8 cellular contexts compared by ENCODE assay signal in the genomic region with DNA sequence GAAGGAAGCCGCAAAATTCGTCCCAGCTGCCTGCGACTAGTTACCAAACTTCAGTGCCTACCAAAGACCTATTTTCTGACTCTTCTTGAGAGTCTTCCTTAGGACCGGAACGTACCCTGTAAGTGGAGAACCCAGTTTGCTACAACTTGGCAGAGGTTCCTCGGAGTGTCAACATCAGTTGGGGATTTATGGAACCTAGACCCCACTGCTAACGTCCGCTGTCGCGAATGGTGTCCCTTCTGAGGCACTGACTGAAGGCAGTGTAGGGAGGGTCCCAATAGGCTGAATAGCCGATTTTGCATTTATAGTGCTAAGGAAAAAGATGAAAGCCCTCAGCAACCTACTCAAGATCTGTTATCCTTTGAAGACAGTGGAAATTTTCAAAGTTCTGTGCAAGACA. TPM values are rescaled to one million over a fixed set of nuclear protein-coding genes. Genes with fewer than 3 reads are reported as not detected.
A peak's percentile ranks its signal among the peaks of the same experiment; 100 is the strongest.
DNase-seq lines count a peak whose midpoint lies in the region; ATAC-seq and TF ChIP-seq lines count a peak whose summit lies in the region.

No MANE protein-coding gene starts in this region.

- DNase-seq in CD14-positive monocyte (ENCODE audit: low spot score), result no peak
- DNase-seq in NAMALWA (ENCODE audit: low spot score), result peak; percentile 71
- no peak for DNase-seq in dorsolateral prefrontal cortex
- DNase-seq in DMS79 treated with DMSO at 0.1 percent for 48 hours (lab: John Stamatoyannopoulos, UW), result no peak
- DNase-seq in NCI-H1930 (lab: John Stamatoyannopoulos, UW), result no peak
- DNase-seq in adrenal gland, result no peak

- H3K4me1 ChIP-seq in neutrophil (ENCODE audit: control insufficient read depth in 1 of 2, insufficient read depth in 1 of 2, low read depth in 1 of 2, low read length in 1 of 2) (peaks cover 28 to 38% of the 10 kb centered on the region in 2 experiments), adrenal gland (replicated peaks in 1 of 2) (peaks cover 17 to 26% of the 10 kb centered on the region in 2 donors)

- H3K27me3 ChIP-seq in dorsolateral prefrontal cortex (no peaks in the 10 kb centered on the region), neutrophil (no peaks in the 10 kb centered on the region), adrenal gland (no peaks in the 10 kb centered on the region)

- H3K4me1 Mint-ChIP-seq in CD14-positive monocyte, result peaks cover 27% of the 10 kb centered on the region

- intact Hi-C loops in CD14-positive monocyte (cut with micrococcal nuclease) (loop anchor here (2.0 to 5.0 kb wide), 5 partner anchors 35 to 95 kb away; no protein-coding TSS in a partner anchor), dorsolateral prefrontal cortex (cut with DNase I) (loop anchor here in 1 of 2 donors (10.0 kb wide), 1 partner anchor 97 kb away; no protein-coding TSS in a partner anchor), adrenal gland (cut with DNase I) (no loop called here)

- peak overlapping the region; percentile 42 to 92 (median 63) for H3K27ac Mint-ChIP-seq in CD14-positive monocyte

- TF ChIP-seq POLR2A in adrenal gland (IDR thresholded peaks at IDR 0.05), result no peak

- peak overlapping the region in 34 of 59 donors; percentile 3 to 88 (median 42) for H3K27ac ChIP-seq in dorsolateral prefrontal cortex
- peak overlapping the region; percentile 95 for H3K27ac ChIP-seq in neutrophil
- peak overlapping the region in 1 of 5 donors; percentile 77 for H3K27ac ChIP-seq in adrenal gland

- WGBS in adrenal gland, 4 donors, result 5 to 11% (median 6%) methylated on average over 11 of the region's 11 CpGs

- TF ChIP-seq CTCF in CD14-positive monocyte (IDR thresholded peaks at IDR 0.05) (no peak), dorsolateral prefrontal cortex (IDR thresholded peaks at IDR 0.05 in 54 of 56, conservative IDR thresholded peaks at IDR 0.05 in 2 of 56; ENCODE audit: low read depth in 1 of 56, partially characterized antibody in 56 of 56) (no peak), neutrophil (IDR thresholded peaks at IDR 0.05) (no peak), adrenal gland (IDR thresholded peaks at IDR 0.05) (no peak)

- H3K36me3 ChIP-seq in neutrophil (no peaks in the 10 kb centered on the region), adrenal gland (replicated peaks in 1 of 2) (no peaks in the 10 kb centered on the region)

- no peaks in the 10 kb centered on the region for H3K9me3 ChIP-seq in neutrophil
- H3K9me3 ChIP-seq in adrenal gland (replicated peaks in 1 of 3), result no peaks in the 10 kb centered on the region

- peaks cover 0 to 4% (median 3%) of the 10 kb centered on the region in 3 donors for H3K27me3 Mint-ChIP-seq in CD14-positive monocyte (ENCODE audit: low read depth in 3 of 3)

- ATAC-seq in HG02588 (IDR thresholded peaks at IDR 0.05; ENCODE audit: unreplicated experiment), result no peak

- peaks cover 0 to 4% (median 0%) of the 10 kb centered on the region in 7 donors for H3K9me3 Mint-ChIP-seq in CD14-positive monocyte

- H3K4me3 Mint-ChIP-seq in CD14-positive monocyte, result peak overlapping the region; percentile 72 to 87

- H3K36me3 Mint-ChIP-seq in CD14-positive monocyte, result peaks cover 28 to 31% of the 10 kb centered on the region in 2 donors

- H3K4me3 ChIP-seq in dorsolateral prefrontal cortex (peak overlapping the region; percentile 20 to 99 (median 87)), neutrophil (ENCODE audit: low read depth in 1 of 2, low read length in 1 of 2) (peak overlapping the region; percentile 86 to 91), adrenal gland (peak overlapping the region in 2 of 4 donors; percentile 21 to 59)

RNA-seq across cellular contexts. Expression of a gene that starts 0.6 kb away (rescaled TPM):
- polyA plus RNA-seq in CD14-positive monocyte, result 100 to 1,000 TPM; 171 to 244 TPM
- 10 to 100 TPM in 72 of 120 experiments, 1 to 10 TPM in 48; 4.1 to 30.1 (median 11.2) TPM for total RNA-seq in dorsolateral prefrontal cortex
- 10 to 100 TPM in 6 of 8 donors, 1 to 10 TPM in 2; 3.6 to 30.7 (median 15.9) TPM for total RNA-seq in adrenal gland
- polyA plus RNA-seq in adrenal gland, result 1 to 10 TPM; 4.7 to 7.1 (median 5.3) TPM

Comparison
In these comparisons a context has a peak if more than half of its experiments do, and no peak if none do; other contexts are left out.
1. intact Hi-C loops: an anchor here in CD14-positive monocyte (2.0 to 5.0 kb wide); none called in adrenal gland.